Comparison of ENCODE assay signal across 8 cellular contexts in genomic region chr11:34468209-34468841, GRCh38. TPM values are rescaled to one million over a fixed set of nuclear protein-coding genes. Genes with fewer than 3 reads are reported as not detected.
A peak's percentile ranks its signal among the peaks of the same experiment; 100 is the strongest.
DNase-seq lines count a peak whose midpoint lies in the region; TF ChIP-seq lines count a peak whose summit lies in the region.

No MANE protein-coding gene starts in this region.

- peak overlapping the region; percentile 49 for H3K4me2 ChIP-seq in OCI-LY3 (ENCODE audit: low read length)

- 87 to 92% methylated on average over 8 of the region's 8 CpGs for WGBS in tibial nerve, 2 donors

- H3K27me3 ChIP-seq in OCI-LY3 (ENCODE audit: low read depth, low read length) (no peaks in the 10 kb centered on the region), tibial nerve (no peaks in the 10 kb centered on the region)

- no peak overlapping the region for H2AFZ ChIP-seq in OCI-LY3 (ENCODE audit: low read depth, low read length)

- peak; percentile 64 for DNase-seq in A172 (ENCODE audit: low spot score)
- DNase-seq in GM12865 (ENCODE audit: low read depth), result peak; percentile 68
- peak; percentile 34 for DNase-seq in astrocyte of the spinal cord (ENCODE audit: low read depth, low spot score)
- peak; percentile 34 for DNase-seq in myocyte (ENCODE audit: low read depth)
- DNase-seq in coronary artery (ENCODE audit: low spot score), result no peak
- DNase-seq in tibial nerve (ENCODE audit: low spot score in 2 of 2), result no peak
- DNase-seq in G401 (ENCODE audit: low spot score), result no peak

- peak overlapping the region; percentile 24 for H3K27ac ChIP-seq in OCI-LY3 (ENCODE audit: low read length)
- H3K27ac ChIP-seq in coronary artery, result no peak overlapping the region
- H3K27ac ChIP-seq in tibial nerve, result no peak overlapping the region

- TF ChIP-seq CTCF in GM12865 (IDR thresholded peaks at IDR 0.05; ENCODE audit: insufficient read depth, low read depth, low read length, missing control alignments) (peak; percentile 79), OCI-LY3 (IDR thresholded peaks at IDR 0.05; ENCODE audit: low read depth, low read length) (peak; percentile 91), astrocyte of the spinal cord (IDR thresholded peaks at IDR 0.05; ENCODE audit: low read depth, low read length) (peak; percentile 71), coronary artery (IDR thresholded peaks at IDR 0.05) (no peak), tibial nerve (IDR thresholded peaks at IDR 0.05) (peak in 2 of 5 experiments; percentile 28 to 50)

- in situ Hi-C loops in astrocyte of the spinal cord (cut with HindIII; ENCODE audit: low sequenced_read_pairs), result no loop called here
- in situ Hi-C loops in G401 (cut with HindIII; ENCODE audit: low sequenced_read_pairs), result no loop called here

- H3K9me3 ChIP-seq in OCI-LY3 (ENCODE audit: insufficient read depth, low read length), result peaks cover 16% of the 10 kb centered on the region; the same call in 1 of the 2 replicates
- H3K9me3 ChIP-seq in tibial nerve, result peaks cover 0 to 22% (median 0%) of the 10 kb centered on the region in 4 donors

- peaks cover 17% of the 10 kb centered on the region for H3K4me1 ChIP-seq in OCI-LY3 (ENCODE audit: low read length)
- no peaks in the 10 kb centered on the region for H3K4me1 ChIP-seq in tibial nerve

- 0 out of 2 replicates have a peak, but pooled peaks cover 2% of the 10 kb centered on the region for H4K20me1 ChIP-seq in OCI-LY3 (ENCODE audit: insufficient read depth, low read length)

- H3K36me3 ChIP-seq in OCI-LY3 (replicated peaks; ENCODE audit: low read depth, low read length) (peaks cover 70% of the 10 kb centered on the region), tibial nerve (peaks cover 9 to 99% (median 48%) of the 10 kb centered on the region in 3 donors)

- H3K79me2 ChIP-seq in OCI-LY3 (ENCODE audit: low read length), result no peaks in the 10 kb centered on the region

- TF ChIP-seq EP300 in tibial nerve (IDR thresholded peaks at IDR 0.05), result no peak

- no peak overlapping the region for H3K9ac ChIP-seq in OCI-LY3 (ENCODE audit: low read length)

- H3K4me3 ChIP-seq in GM12865 (ENCODE audit: low read depth, low read length) (no peak overlapping the region), OCI-LY3 (ENCODE audit: low read length) (no peak overlapping the region), astrocyte of the spinal cord (ENCODE audit: low read depth, low read length) (no peak overlapping the region), coronary artery (no peak overlapping the region), tibial nerve (no peak overlapping the region)

- TF ChIP-seq POLR2A in tibial nerve (IDR thresholded peaks at IDR 0.05), result no peak

RNA-seq across cellular contexts. Expression of gene CAT, which starts 29.6 kb away (rescaled TPM):
- 61.6 and 71.1 TPM in 2 replicates for total RNA-seq in A172 (2014; rRNA removed; shearing (Covaris generic))
- total RNA-seq in myocyte (80.7 and 145 TPM in 2 replicates), tibial nerve (100 to 1,000 TPM; 101 to 230 (median 147) TPM)
- polyA plus RNA-seq in myocyte (2012), result 30.8 TPM
- total RNA-seq in G401 (2014; rRNA removed; shearing (Covaris generic)), result 60.1 and 80.4 TPM in 2 replicates

RNA-seq across cellular contexts. Expression of gene ELF5, which starts 45.3 kb away (rescaled TPM):
- total RNA-seq in A172 (2014; rRNA removed; shearing (Covaris generic)), result not detected in 2 replicates
- total RNA-seq in myocyte (not detected in 2 replicates), tibial nerve (not detected)
- not detected for polyA plus RNA-seq in myocyte (2012)
- not detected in 2 replicates for total RNA-seq in G401 (2014; rRNA removed; shearing (Covaris generic))

Comparison
In these comparisons a context has a peak if more than half of its experiments do, and no peak if none do; other contexts are left out.
1. DNase-seq: peak in A172 (single experiment), GM12865 (single experiment), astrocyte of the spinal cord (single experiment) and myocyte (single experiment); none in coronary artery (single experiment), tibial nerve (0 of 2) and G401 (single experiment).